ENCODE assay signal across 8 cellular contexts in genomic region chr9:131126059-131126426, GRCh38. TPM values are rescaled to one million over a fixed set of nuclear protein-coding genes. Genes with fewer than 3 reads are reported as not detected.
A peak's percentile ranks its signal among the peaks of the same experiment; 100 is the strongest.
DNase-seq lines count a peak whose midpoint lies in the region; TF ChIP-seq lines count a peak whose summit lies in the region.

No MANE protein-coding gene starts in this region.

- peaks cover 23% of the 10 kb centered on the region for H3K4me1 Mint-ChIP-seq in T-helper 2 cell treated with Interferon-gamma antibody and Interleukin-4, amounts not matched to agents 5 μg/mL and 100 μg/mL, for 36 hours (ENCODE audit: low read depth)

- TF ChIP-seq CTCF in adrenal gland (IDR thresholded peaks at IDR 0.05), result no peak

- H3K27ac ChIP-seq in adrenal gland (peak overlapping the region in 4 of 5 donors; percentile 69 to 92 (median 70)), temporal lobe (ENCODE audit: low read depth, low read length) (peak overlapping the region; percentile 52)

- intact Hi-C loops in adrenal gland (cut with DNase I), result no loop called here

- 1% methylated on average over 10 to 11 of the region's 11 CpGs for WGBS in adrenal gland, 4 donors

- DNase-seq in T-helper 2 cell treated with Interferon-gamma antibody and Interleukin-4, amounts not matched to agents 5 μg/mL and 100 μg/mL, for 36 hours (ENCODE audit: low spot score), result no peak
- no peak for DNase-seq in T-helper 2 cell
- no peak for DNase-seq in adrenal gland
- peak; percentile 26 for DNase-seq in left kidney (ENCODE audit: low read depth, low spot score)
- DNase-seq in NCI-H1417 (lab: John Stamatoyannopoulos, UW), result no peak
- DNase-seq in NCI-H526 (lab: John Stamatoyannopoulos, UW), result no peak
- DNase-seq in dedifferentiated amniotic fluid mesenchymal stem cell (ENCODE audit: extremely low spot score), result no peak

- peaks cover 31% of the 10 kb centered on the region for H3K36me3 Mint-ChIP-seq in T-helper 2 cell treated with Interferon-gamma antibody and Interleukin-4, amounts not matched to agents 5 μg/mL and 100 μg/mL, for 36 hours (ENCODE audit: low read depth)

- H3K4me1 ChIP-seq in adrenal gland (replicated peaks in 1 of 2), result peaks cover 4 to 16% of the 10 kb centered on the region in 2 donors

- H3K27me3 ChIP-seq in adrenal gland, result no peaks in the 10 kb centered on the region

- no peaks in the 10 kb centered on the region for H3K9me3 Mint-ChIP-seq in T-helper 2 cell treated with Interferon-gamma antibody and Interleukin-4, amounts not matched to agents 5 μg/mL and 100 μg/mL, for 36 hours

- no peaks in the 10 kb centered on the region for H3K9me3 ChIP-seq in adrenal gland (replicated peaks in 1 of 3)

- H3K27ac Mint-ChIP-seq in T-helper 2 cell treated with Interferon-gamma antibody and Interleukin-4, amounts not matched to agents 5 μg/mL and 100 μg/mL, for 36 hours, result peak overlapping the region; percentile 99

- H3K27me3 Mint-ChIP-seq in T-helper 2 cell treated with Interferon-gamma antibody and Interleukin-4, amounts not matched to agents 5 μg/mL and 100 μg/mL, for 36 hours (ENCODE audit: low read depth), result no peaks in the 10 kb centered on the region

- peak overlapping the region; percentile 98 for H3K4me3 Mint-ChIP-seq in T-helper 2 cell treated with Interferon-gamma antibody and Interleukin-4, amounts not matched to agents 5 μg/mL and 100 μg/mL, for 36 hours

- H3K4me3 ChIP-seq in adrenal gland, result peak overlapping the region; percentile 13 to 80 (median 52)

- H3K36me3 ChIP-seq in adrenal gland (replicated peaks in 1 of 2), result peaks cover 0 to 34% of the 10 kb centered on the region in 2 donors

- no peak for TF ChIP-seq POLR2A in adrenal gland (IDR thresholded peaks at IDR 0.05)

RNA-seq across cellular contexts. Expression of gene NUP214, which starts 0.7 kb away (rescaled TPM):
- total RNA-seq in adrenal gland (10 to 100 TPM; 22.6 to 76.6 (median 40.0) TPM), temporal lobe (14.8 TPM)
- 10 to 100 TPM; 31.7 to 47.5 (median 32.0) TPM for polyA plus RNA-seq in adrenal gland

RNA-seq across cellular contexts. Expression of gene AIF1L, which starts 29.7 kb away (rescaled TPM):
- total RNA-seq in adrenal gland, result 10 to 100 TPM in 1 of 8 donors, 1 to 10 TPM in 7; 2.1 to 10.9 (median 5.2) TPM
- 10 to 100 TPM in 1 of 3 donors, 1 to 10 TPM in 2; 4.2 to 12.7 (median 8.5) TPM for polyA plus RNA-seq in adrenal gland
- total RNA-seq in temporal lobe, result 14.0 TPM
